In genomic region chrX:10166731-10167149, GRCh38 we compare ENCODE assay signal across 12 cellular contexts. TPM values are rescaled to one million over a fixed set of nuclear protein-coding genes. Genes with fewer than 3 reads are reported as not detected.
DNase-seq lines count a peak whose midpoint lies in the region; ATAC-seq and TF ChIP-seq lines count a peak whose summit lies in the region.
"Had no signal": no experiment of that assay in that cellular context is flagged by ENCODE, and none has a peak within 500 bp of the region (broad histone marks: within the 10 kb centered on the region; RNA-seq: fewer than 3 reads in every experiment).

No MANE protein-coding gene starts in this region.

- no peak for DNase-seq in CD14-positive monocyte (ENCODE audit: low spot score)
- no peak for DNase-seq in activated B cell treated with CpG ODN at 0.5 μM for 24 hours
- peak; percentile 16 to 64 for DNase-seq in lung microvascular endothelial cell (ENCODE audit: low read depth in 2 of 2)
- DNase-seq in omental fat pad (ENCODE audit: low spot score), result no peak
- no peak for DNase-seq in effector CD4-positive, alpha-beta T cell
- DNase-seq in effector CD8-positive, alpha-beta T cell (lab: John Stamatoyannopoulos, UW), result no peak
- no peak for DNase-seq in effector memory CD8-positive, alpha-beta T cell
- DNase-seq: activated CD4-positive, alpha-beta T cell treated with anti-CD3 and anti-CD28 coated beads, Interleukin-2, amount 10 ng/mL, durations not matched to agents 7 days and 5 days; central memory CD4-positive, alpha-beta T cell; glutamatergic neuron had no signal

- intact Hi-C loops in CD14-positive monocyte (cut with micrococcal nuclease) (no loop called here), activated B cell treated with CpG ODN at 0.5 μM for 24 hours (cut with micrococcal nuclease) (loop anchor here (1.0 kb wide), 1 partner anchor 9 kb away; no protein-coding TSS in a partner anchor)

- H3K27ac Mint-ChIP-seq in CD14-positive monocyte (peak overlapping the region; percentile 87 to 97 (median 94)), activated B cell treated with CpG ODN at 0.5 μM for 24 hours (peak overlapping the region; percentile 79)
- no peak overlapping the region for H3K27ac Mint-ChIP-seq in effector memory CD8-positive, alpha-beta T cell
- H3K27ac Mint-ChIP-seq: activated CD4-positive, alpha-beta T cell treated with anti-CD3 and anti-CD28 coated beads, Interleukin-2, amount 10 ng/mL, durations not matched to agents 7 days and 5 days; nephron had no signal

- TF ChIP-seq CTCF in CD14-positive monocyte (IDR thresholded peaks at IDR 0.05) (no peak), activated B cell treated with CpG ODN at 0.5 μM for 24 hours (IDR thresholded peaks at IDR 0.05) (no peak), omental fat pad (IDR thresholded peaks at IDR 0.05) (no peak)

- H3K36me3 Mint-ChIP-seq in CD14-positive monocyte (peaks cover 0 to 2% of the 10 kb centered on the region in 2 donors), activated B cell treated with CpG ODN at 0.5 μM for 24 hours (ENCODE audit: low read depth) (peaks cover 12% of the 10 kb centered on the region)
- H3K36me3 Mint-ChIP-seq in effector memory CD8-positive, alpha-beta T cell (ENCODE audit: insufficient read depth), result no peaks in the 10 kb centered on the region

- H3K4me3 Mint-ChIP-seq in CD14-positive monocyte (peak overlapping the region; percentile 54 to 81), activated B cell treated with CpG ODN at 0.5 μM for 24 hours (no peak overlapping the region)
- H3K4me3 Mint-ChIP-seq in effector memory CD8-positive, alpha-beta T cell, result peak overlapping the region in 1 of 2 donors; percentile 25
- H3K4me3 Mint-ChIP-seq: activated CD4-positive, alpha-beta T cell treated with anti-CD3 and anti-CD28 coated beads, Interleukin-2, amount 10 ng/mL, durations not matched to agents 7 days and 5 days; nephron had no signal

- H3K9me3 Mint-ChIP-seq in CD14-positive monocyte (peaks cover 0 to 13% (median 4%) of the 10 kb centered on the region in 7 donors), activated B cell treated with CpG ODN at 0.5 μM for 24 hours (no peaks in the 10 kb centered on the region)
- H3K9me3 Mint-ChIP-seq in effector memory CD8-positive, alpha-beta T cell, result no peaks in the 10 kb centered on the region
- H3K9me3 Mint-ChIP-seq: activated CD4-positive, alpha-beta T cell treated with anti-CD3 and anti-CD28 coated beads, Interleukin-2, amount 10 ng/mL, durations not matched to agents 7 days and 5 days had no signal

- CTCF ChIA-PET in activated B cell treated with CpG ODN at 0.5 μM for 24 hours (lab: Charles Lee), result interaction anchor here (0.6 kb wide), 1 partner anchor 23 kb away, joined by 3 read pairs; no protein-coding TSS in a partner anchor

- H3K27me3 Mint-ChIP-seq in CD14-positive monocyte (ENCODE audit: low read depth in 3 of 3), result peaks cover 0 to 11% (median 0%) of the 10 kb centered on the region in 3 donors
- H3K27me3 Mint-ChIP-seq in activated B cell treated with CpG ODN at 0.5 μM for 24 hours, result no peaks in the 10 kb centered on the region
- H3K27me3 Mint-ChIP-seq in effector memory CD8-positive, alpha-beta T cell, result peaks cover 5 to 15% of the 10 kb centered on the region in 2 donors

- H3K4me1 Mint-ChIP-seq in CD14-positive monocyte (peaks cover 68% of the 10 kb centered on the region), activated B cell treated with CpG ODN at 0.5 μM for 24 hours (peaks cover 48% of the 10 kb centered on the region)
- peaks cover 0 to 7% of the 10 kb centered on the region in 2 donors for H3K4me1 Mint-ChIP-seq in effector memory CD8-positive, alpha-beta T cell (ENCODE audit: low read depth in 2 of 2)

- POLR2A ChIA-PET in activated B cell treated with CpG ODN at 0.5 μM for 24 hours (lab: Charles Lee), result interaction anchor here (1.6 to 1.7 kb wide), 2 partner anchors 10 to 56 kb away, joined by 7 to 8 read pairs; partner anchors contain the start of gene CLCN4

- peak; percentile 34 for ATAC-seq in HG03175 (IDR thresholded peaks at IDR 0.05; ENCODE audit: unreplicated experiment)
- peak; percentile 42 for ATAC-seq in activated B cell treated with CpG ODN at 0.5 μM for 24 hours (ENCODE audit: low read depth)
- ATAC-seq in omental fat pad (ENCODE audit: low FRiP score), result no peak
- ATAC-seq in effector memory CD8-positive, alpha-beta T cell (replicated peaks), result no peak

RNA-seq across cellular contexts. Expression of gene CLCN4, which starts 10.0 kb away (rescaled TPM):
- polyA plus RNA-seq in CD14-positive monocyte, result 1 to 10 TPM; 1.3 to 1.9 TPM
- 3.4 and 4.7 TPM in 2 replicates for total RNA-seq in activated B cell treated with CpG ODN at 0.5 μM for 24 hours
- total RNA-seq in lung microvascular endothelial cell, result 5.0 and 6.9 TPM in 2 replicates
- total RNA-seq in omental fat pad, result 1 to 10 TPM; 1.2 to 3.9 (median 2.3) TPM
- total RNA-seq: activated CD4-positive, alpha-beta T cell treated with anti-CD3 and anti-CD28 coated beads, Interleukin-2, amount 10 ng/mL, durations not matched to agents 7 days and 5 days had no signal

Comparison
In these comparisons a context has a peak if more than half of its experiments do, and no peak if none do; other contexts are left out.
1. DNase-seq: peak in lung microvascular endothelial cell (2 of 2); none in CD14-positive monocyte (single experiment), activated B cell treated with CpG ODN at 0.5 μM for 24 hours (single experiment), omental fat pad (single experiment), effector CD4-positive, alpha-beta T cell (single experiment), effector CD8-positive, alpha-beta T cell (single experiment) and effector memory CD8-positive, alpha-beta T cell (0 of 3).
2. H3K27ac Mint-ChIP-seq: peak in CD14-positive monocyte (7 of 7) and activated B cell treated with CpG ODN at 0.5 μM for 24 hours (single experiment); none in effector memory CD8-positive, alpha-beta T cell (0 of 2).
3. ATAC-seq: peak in HG03175 (single experiment) and activated B cell treated with CpG ODN at 0.5 μM for 24 hours (single experiment); none in omental fat pad (single experiment) and effector memory CD8-positive, alpha-beta T cell (single experiment).